ENCODE assay signal across 8 cellular contexts in genomic region chr16:11796227-11797165, GRCh38. TPM values are rescaled to one million over a fixed set of nuclear protein-coding genes. Genes with fewer than 3 reads are reported as not detected.
DNase-seq lines count a peak whose midpoint lies in the region; ATAC-seq and TF ChIP-seq lines count a peak whose summit lies in the region.

No MANE protein-coding gene starts in this region.

- no peaks in the 10 kb centered on the region for H3K27me3 Mint-ChIP-seq in activated naive CD4-positive, alpha-beta T cell treated with anti-CD3 and anti-CD28 coated beads, Interleukin-2, amount 50 U/mL, for 24 hours
- no peaks in the 10 kb centered on the region for H3K27me3 Mint-ChIP-seq in neural crest cell (ENCODE audit: low read depth)

- peaks cover 10% of the 10 kb centered on the region for H3K36me3 Mint-ChIP-seq in activated naive CD4-positive, alpha-beta T cell treated with anti-CD3 and anti-CD28 coated beads, Interleukin-2, amount 50 U/mL, for 24 hours
- peaks cover 4% of the 10 kb centered on the region for H3K36me3 Mint-ChIP-seq in neural crest cell (ENCODE audit: low read depth)

- H3K4me1 Mint-ChIP-seq in activated naive CD4-positive, alpha-beta T cell treated with anti-CD3 and anti-CD28 coated beads, Interleukin-2, amount 50 U/mL, for 24 hours: peaks cover 82% of the 10 kb centered on the region
- peaks cover 73% of the 10 kb centered on the region for H3K4me1 Mint-ChIP-seq in neural crest cell

- no peaks in the 10 kb centered on the region for H3K9me3 Mint-ChIP-seq in activated naive CD4-positive, alpha-beta T cell treated with anti-CD3 and anti-CD28 coated beads, Interleukin-2, amount 50 U/mL, for 24 hours
- H3K9me3 Mint-ChIP-seq in neural crest cell: no peaks in the 10 kb centered on the region

- intact Hi-C loops in aorta (cut with DNase I): loop anchor here in 1 of 2 donors (1.0 to 2.0 kb wide), 2 partner anchors 54 to 299 kb away; partner anchors contain the start of gene TXNDC11

- H3K4me1 ChIP-seq in BE2C: peaks cover 9% of the 10 kb centered on the region
- H3K4me1 ChIP-seq in aorta (ENCODE audit: control insufficient read depth in 1 of 2, insufficient read depth in 2 of 2, low read length in 2 of 2): no peaks in the 10 kb centered on the region

- H3K9me3 ChIP-seq in BE2C: no peaks in the 10 kb centered on the region
- no peaks in the 10 kb centered on the region for H3K9me3 ChIP-seq in aorta (ENCODE audit: control insufficient read depth, low read length)

- ATAC-seq in GM19455 (IDR thresholded peaks at IDR 0.05; ENCODE audit: unreplicated experiment) (peak; percentile 16), aorta (ENCODE audit: low FRiP score) (peak; percentile 77)

- peak overlapping the region; percentile 93 for H3K27ac Mint-ChIP-seq in activated naive CD4-positive, alpha-beta T cell treated with anti-CD3 and anti-CD28 coated beads, Interleukin-2, amount 50 U/mL, for 24 hours
- H3K27ac Mint-ChIP-seq in neural crest cell (ENCODE audit: unreplicated experiment): peak overlapping the region; percentile 67

- no peak for TF ChIP-seq CTCF in BE2C (IDR thresholded peaks at IDR 0.05; ENCODE audit: low read depth, low read length)
- no peak for TF ChIP-seq CTCF in neural crest cell (conservative IDR thresholded peaks at IDR 0.05)

- DNase-seq in BE2C (peak; percentile 40), LoVo (ENCODE audit: low spot score) (peak; percentile 25), globus pallidus (ENCODE audit: low spot score) (peak; percentile 42), neural crest cell (ENCODE audit: low read depth, low spot score) (peak; percentile 41), aorta (peak; percentile 86 to 90), NCI-H2029 (lab: John Stamatoyannopoulos, UW) (no peak)

- H3K27me3 ChIP-seq in BE2C: no peaks in the 10 kb centered on the region
- H3K27me3 ChIP-seq in aorta (ENCODE audit: control insufficient read depth in 1 of 2, insufficient read depth in 2 of 2, low read length in 1 of 2): no peaks in the 10 kb centered on the region

- peak overlapping the region; percentile 90 to 95 for H3K27ac ChIP-seq in aorta (ENCODE audit: low read depth in 1 of 2, low read length in 2 of 2)

- H3K4me3 ChIP-seq in BE2C (ENCODE audit: low read depth, low read length) (peak overlapping the region; percentile 97), aorta (ENCODE audit: low read length in 2 of 2) (peak overlapping the region; percentile 94 to 98)

- WGBS in aorta, 2 donors: 1% methylated on average over 53 to 93 of the region's 93 CpGs

- H3K36me3 ChIP-seq in BE2C: peaks cover 15% of the 10 kb centered on the region
- no peaks in the 10 kb centered on the region for H3K36me3 ChIP-seq in aorta (ENCODE audit: control insufficient read depth in 1 of 2, insufficient read depth in 2 of 2, low read length in 1 of 2)

- peak overlapping the region; percentile 83 for H3K4me3 Mint-ChIP-seq in activated naive CD4-positive, alpha-beta T cell treated with anti-CD3 and anti-CD28 coated beads, Interleukin-2, amount 50 U/mL, for 24 hours
- H3K4me3 Mint-ChIP-seq in neural crest cell: peak overlapping the region; percentile 95

RNA-seq across cellular contexts. Expression of gene ZC3H7A, which starts 0.6 kb away (rescaled TPM):
- polyA plus RNA-seq in BE2C (2012; ENCODE audit: insufficient read depth, insufficient read length, low read depth): 40.1 TPM
- total RNA-seq in neural crest cell (66.5 and 74.6 TPM in 2 replicates), aorta (10 to 100 TPM; 69.7 to 86.2 TPM)
- 10 to 100 TPM; 45.4 to 46.7 TPM for polyA plus RNA-seq in aorta

RNA-seq across cellular contexts. Expression of gene TXNDC11, which starts 53.8 kb away (rescaled TPM):
- polyA plus RNA-seq in BE2C (2012; ENCODE audit: insufficient read depth, insufficient read length, low read depth): 20.2 TPM
- total RNA-seq in neural crest cell (16.9 and 18.5 TPM in 2 replicates), aorta (10 to 100 TPM; 39.7 to 43.6 TPM)
- polyA plus RNA-seq in aorta: 10 to 100 TPM; 19.9 to 42.5 TPM

RNA-seq across cellular contexts. Expression of gene RSL1D1, which starts 54.8 kb away (rescaled TPM):
- polyA plus RNA-seq in BE2C (2012; ENCODE audit: insufficient read depth, insufficient read length, low read depth): 264 TPM
- total RNA-seq in neural crest cell (199 and 205 TPM in 2 replicates), aorta (10 to 100 TPM; 83.1 to 95.5 TPM)
- 10 to 100 TPM; 72.3 to 80.9 TPM for polyA plus RNA-seq in aorta
